26 cellular contexts compared by ENCODE assay signal in genomic region chr7:78261739-78262138, GRCh38.
"Had no signal": no experiment of that assay in that cellular context is flagged by ENCODE, and none has a peak within 500 bp of the region (broad histone marks: within the 10 kb centered on the region; RNA-seq: fewer than 3 reads in every experiment).

No MANE protein-coding gene starts in this region.

- H3K4me2 ChIP-seq: hepatocyte had no signal

- H2AFZ ChIP-seq: hepatocyte had no signal

- H3K79me2 ChIP-seq: hepatocyte had no signal

- H3K4me3 ChIP-seq: colonic mucosa, coronary artery, dorsolateral prefrontal cortex, esophagus muscularis mucosa, esophagus squamous epithelium, gastrocnemius medialis, gastroesophageal sphincter, heart left ventricle, heart right ventricle, hepatocyte had no signal

- H3K9me3 Mint-ChIP-seq: dendritic cell treated with granulocyte-macrophage colony-stimulating factor and Interleukin-4, amounts not matched to agents 40 ng/mL and 50 ng/mL, for 4 days; endodermal cell had no signal

- ATAC-seq: effector memory CD8-positive, alpha-beta T cell; esophagus mucosa; foreskin keratinocyte; gastrocnemius medialis; gastroesophageal sphincter; heart left ventricle; heart right ventricle had no signal

- H3K9me3 ChIP-seq: colonic mucosa, esophagus muscularis mucosa, esophagus squamous epithelium, gastroesophageal sphincter, heart left ventricle, heart right ventricle had no signal

- H3K27me3 ChIP-seq: colonic mucosa, dorsolateral prefrontal cortex, esophagus muscularis mucosa, esophagus squamous epithelium, foreskin keratinocyte, gastrocnemius medialis, gastroesophageal sphincter, heart left ventricle, heart right ventricle, hepatocyte had no signal

- H3K4me3 Mint-ChIP-seq: dendritic cell treated with granulocyte-macrophage colony-stimulating factor and Interleukin-4, amounts not matched to agents 40 ng/mL and 50 ng/mL, for 4 days; effector memory CD8-positive, alpha-beta T cell; endodermal cell had no signal

- H3K27ac Mint-ChIP-seq: dendritic cell treated with granulocyte-macrophage colony-stimulating factor and Interleukin-4, amounts not matched to agents 40 ng/mL and 50 ng/mL, for 4 days; effector memory CD8-positive, alpha-beta T cell; endodermal cell had no signal

- H3K4me1 ChIP-seq: colonic mucosa, esophagus muscularis mucosa, esophagus squamous epithelium, foreskin keratinocyte, gastrocnemius medialis, gastroesophageal sphincter, heart left ventricle, heart right ventricle had no signal

- H3K27ac ChIP-seq: colonic mucosa, coronary artery, epithelial cell of prostate, esophagus muscularis mucosa, esophagus squamous epithelium, foreskin keratinocyte, gastrocnemius medialis, gastroesophageal sphincter, heart left ventricle, heart right ventricle, hepatocyte had no signal

- H3K27me3 Mint-ChIP-seq: dendritic cell treated with granulocyte-macrophage colony-stimulating factor and Interleukin-4, amounts not matched to agents 40 ng/mL and 50 ng/mL, for 4 days; effector memory CD8-positive, alpha-beta T cell had no signal

- DNase-seq: colonic mucosa; cortex of kidney; dermis blood vessel endothelial cell; dorsolateral prefrontal cortex; effector CD4-positive, alpha-beta T cell; effector CD8-positive, alpha-beta T cell; effector memory CD4-positive, alpha-beta T cell; effector memory CD8-positive, alpha-beta T cell; endodermal cell; erythroblast; esophagus squamous epithelium; foreskin fibroblast; foreskin keratinocyte; foreskin melanocyte; gastrocnemius medialis; glutamatergic neuron; head of caudate nucleus; heart left ventricle; heart right ventricle had no signal

- H3K36me3 ChIP-seq: colonic mucosa, esophagus muscularis mucosa, esophagus squamous epithelium, gastrocnemius medialis, gastroesophageal sphincter, heart left ventricle, heart right ventricle had no signal
